1 cellular context compared by ENCODE assay signal in genomic region chr11:587978-588380, GRCh38.
A peak's percentile ranks its signal among the peaks of the same experiment; 100 is the strongest.
TF ChIP-seq lines count a peak whose summit lies in the region.

No MANE protein-coding gene starts in this region.

TF ChIP-seq in HepG2, 621 proteins besides CTCF, POLR2A, EP300 and RAD21 (continued from another document):
- TF ChIP-seq, protein P1, sequence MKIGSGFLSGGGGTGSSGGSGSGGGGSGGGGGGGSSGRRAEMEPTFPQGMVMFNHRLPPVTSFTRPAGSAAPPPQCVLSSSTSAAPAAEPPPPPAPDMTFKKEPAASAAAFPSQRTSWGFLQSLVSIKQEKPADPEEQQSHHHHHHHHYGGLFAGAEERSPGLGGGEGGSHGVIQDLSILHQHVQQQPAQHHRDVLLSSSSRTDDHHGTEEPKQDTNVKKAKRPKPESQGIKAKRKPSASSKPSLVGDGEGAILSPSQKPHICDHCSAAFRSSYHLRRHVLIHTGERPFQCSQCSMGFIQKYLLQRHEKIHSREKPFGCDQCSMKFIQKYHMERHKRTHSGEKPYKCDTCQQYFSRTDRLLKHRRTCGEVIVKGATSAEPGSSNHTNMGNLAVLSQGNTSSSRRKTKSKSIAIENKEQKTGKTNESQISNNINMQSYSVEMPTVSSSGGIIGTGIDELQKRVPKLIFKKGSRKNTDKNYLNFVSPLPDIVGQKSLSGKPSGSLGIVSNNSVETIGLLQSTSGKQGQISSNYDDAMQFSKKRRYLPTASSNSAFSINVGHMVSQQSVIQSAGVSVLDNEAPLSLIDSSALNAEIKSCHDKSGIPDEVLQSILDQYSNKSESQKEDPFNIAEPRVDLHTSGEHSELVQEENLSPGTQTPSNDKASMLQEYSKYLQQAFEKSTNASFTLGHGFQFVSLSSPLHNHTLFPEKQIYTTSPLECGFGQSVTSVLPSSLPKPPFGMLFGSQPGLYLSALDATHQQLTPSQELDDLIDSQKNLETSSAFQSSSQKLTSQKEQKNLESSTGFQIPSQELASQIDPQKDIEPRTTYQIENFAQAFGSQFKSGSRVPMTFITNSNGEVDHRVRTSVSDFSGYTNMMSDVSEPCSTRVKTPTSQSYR (CRISPR knock-in tag; IDR thresholded peaks at IDR 0.05; ENCODE audit: borderline replicate concordance), result peak; percentile 16; the same call in 1 of the 2 replicates
- TF ChIP-seq MEIS2 (CRISPR knock-in tag; IDR thresholded peaks at IDR 0.05) (peak; percentile 49; the same call in 1 of the 2 replicates), SMC3 (IDR thresholded peaks at IDR 0.05; ENCODE audit: low read length) (peak; percentile 33; the same call in 1 of the 2 replicates), ZNF317 (CRISPR knock-in tag; IDR thresholded peaks at IDR 0.05) (0 out of 2 replicates have a peak, but pooled peaks have one; percentile 18), KAT8 (CRISPR knock-in tag; IDR thresholded peaks at IDR 0.05) (peak; percentile 32; the same call in 1 of the 2 replicates), PITX1 (CRISPR knock-in tag; IDR thresholded peaks at IDR 0.05) (peak; percentile 69), ZNF747 (CRISPR knock-in tag; IDR thresholded peaks at IDR 0.05; ENCODE audit: borderline replicate concordance) (no peak), ETV5 (CRISPR knock-in tag; IDR thresholded peaks at IDR 0.05; ENCODE audit: borderline replicate concordance) (peak; percentile 34; the same call in 1 of the 2 replicates), JDP2 (CRISPR knock-in tag; IDR thresholded peaks at IDR 0.05; ENCODE audit: borderline replicate concordance) (no peak), ZNF263 (CRISPR knock-in tag; IDR thresholded peaks at IDR 0.05) (peak; percentile 76), TARDBP (CRISPR knock-in tag; IDR thresholded peaks at IDR 0.05) (peak; percentile 64; the same call in 1 of the 2 replicates), HMGXB4 (CRISPR knock-in tag; IDR thresholded peaks at IDR 0.05; ENCODE audit: borderline replicate concordance in 1 of 2, low read depth in 1 of 2) (peak in 1 of 2 experiments; percentile 65; a peak in 1 of 4 replicates), ZNF772 (CRISPR knock-in tag; IDR thresholded peaks at IDR 0.05) (peak; percentile 68), ZNF557 (CRISPR knock-in tag; IDR thresholded peaks at IDR 0.05) (0 out of 2 replicates have a peak, but pooled peaks have one; percentile 33), PATZ1 (CRISPR knock-in tag; IDR thresholded peaks at IDR 0.05) (peak; percentile 85), ZBTB3 (CRISPR knock-in tag; IDR thresholded peaks at IDR 0.05; ENCODE audit: borderline replicate concordance, low read depth) (no peak), NCOA5 (CRISPR knock-in tag; IDR thresholded peaks at IDR 0.05) (no peak)
- TF ChIP-seq, protein P2, sequence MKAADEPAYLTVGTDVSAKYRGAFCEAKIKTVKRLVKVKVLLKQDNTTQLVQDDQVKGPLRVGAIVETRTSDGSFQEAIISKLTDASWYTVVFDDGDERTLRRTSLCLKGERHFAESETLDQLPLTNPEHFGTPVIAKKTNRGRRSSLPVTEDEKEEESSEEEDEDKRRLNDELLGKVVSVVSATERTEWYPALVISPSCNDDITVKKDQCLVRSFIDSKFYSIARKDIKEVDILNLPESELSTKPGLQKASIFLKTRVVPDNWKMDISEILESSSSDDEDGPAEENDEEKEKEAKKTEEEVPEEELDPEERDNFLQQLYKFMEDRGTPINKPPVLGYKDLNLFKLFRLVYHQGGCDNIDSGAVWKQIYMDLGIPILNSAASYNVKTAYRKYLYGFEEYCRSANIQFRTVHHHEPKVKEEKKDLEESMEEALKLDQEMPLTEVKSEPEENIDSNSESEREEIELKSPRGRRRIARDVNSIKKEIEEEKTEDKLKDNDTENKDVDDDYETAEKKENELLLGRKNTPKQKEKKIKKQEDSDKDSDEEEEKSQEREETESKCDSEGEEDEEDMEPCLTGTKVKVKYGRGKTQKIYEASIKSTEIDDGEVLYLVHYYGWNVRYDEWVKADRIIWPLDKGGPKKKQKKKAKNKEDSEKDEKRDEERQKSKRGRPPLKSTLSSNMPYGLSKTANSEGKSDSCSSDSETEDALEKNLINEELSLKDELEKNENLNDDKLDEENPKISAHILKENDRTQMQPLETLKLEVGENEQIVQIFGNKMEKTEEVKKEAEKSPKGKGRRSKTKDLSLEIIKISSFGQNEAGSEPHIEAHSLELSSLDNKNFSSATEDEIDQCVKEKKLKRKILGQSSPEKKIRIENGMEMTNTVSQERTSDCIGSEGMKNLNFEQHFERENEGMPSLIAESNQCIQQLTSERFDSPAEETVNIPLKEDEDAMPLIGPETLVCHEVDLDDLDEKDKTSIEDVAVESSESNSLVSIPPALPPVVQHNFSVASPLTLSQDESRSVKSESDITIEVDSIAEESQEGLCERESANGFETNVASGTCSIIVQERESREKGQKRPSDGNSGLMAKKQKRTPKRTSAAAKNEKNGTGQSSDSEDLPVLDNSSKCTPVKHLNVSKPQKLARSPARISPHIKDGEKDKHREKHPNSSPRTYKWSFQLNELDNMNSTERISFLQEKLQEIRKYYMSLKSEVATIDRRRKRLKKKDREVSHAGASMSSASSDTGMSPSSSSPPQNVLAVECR (CRISPR knock-in tag; IDR thresholded peaks at IDR 0.05; ENCODE audit: borderline replicate concordance), result peak; percentile 83; the same call in 1 of the 2 replicates
- TF ChIP-seq, protein P3, sequence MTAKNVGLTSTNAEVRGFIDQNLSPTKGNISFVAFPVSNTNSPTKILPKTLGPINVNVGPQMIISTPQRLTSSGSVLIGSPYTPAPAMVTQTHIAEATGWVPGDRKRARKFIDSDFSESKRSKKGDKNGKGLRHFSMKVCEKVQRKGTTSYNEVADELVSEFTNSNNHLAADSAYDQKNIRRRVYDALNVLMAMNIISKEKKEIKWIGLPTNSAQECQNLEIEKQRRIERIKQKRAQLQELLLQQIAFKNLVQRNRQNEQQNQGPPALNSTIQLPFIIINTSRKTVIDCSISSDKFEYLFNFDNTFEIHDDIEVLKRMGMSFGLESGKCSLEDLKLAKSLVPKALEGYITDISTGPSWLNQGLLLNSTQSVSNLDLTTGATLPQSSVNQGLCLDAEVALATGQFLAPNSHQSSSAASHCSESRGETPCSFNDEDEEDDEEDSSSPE (CRISPR knock-in tag; IDR thresholded peaks at IDR 0.05), result 0 out of 2 replicates have a peak, but pooled peaks have one; percentile 12
- TF ChIP-seq, protein P4, sequence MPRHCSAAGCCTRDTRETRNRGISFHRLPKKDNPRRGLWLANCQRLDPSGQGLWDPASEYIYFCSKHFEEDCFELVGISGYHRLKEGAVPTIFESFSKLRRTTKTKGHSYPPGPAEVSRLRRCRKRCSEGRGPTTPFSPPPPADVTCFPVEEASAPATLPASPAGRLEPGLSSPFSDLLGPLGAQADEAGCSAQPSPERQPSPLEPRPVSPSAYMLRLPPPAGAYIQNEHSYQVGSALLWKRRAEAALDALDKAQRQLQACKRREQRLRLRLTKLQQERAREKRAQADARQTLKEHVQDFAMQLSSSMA (CRISPR knock-in tag; IDR thresholded peaks at IDR 0.05), result 0 out of 2 replicates have a peak, but pooled peaks have one; percentile 51
